Comparison of ENCODE assay signal across 1 cellular context in genomic region chr2:241073166-241074064, GRCh38.
TF ChIP-seq lines count a peak whose summit lies in the region.

No MANE protein-coding gene starts in this region.

TF ChIP-seq in HEK293, 187 proteins besides CTCF, POLR2A, EP300 and RAD21 (continued from another document):
- TF ChIP-seq, protein P1, sequence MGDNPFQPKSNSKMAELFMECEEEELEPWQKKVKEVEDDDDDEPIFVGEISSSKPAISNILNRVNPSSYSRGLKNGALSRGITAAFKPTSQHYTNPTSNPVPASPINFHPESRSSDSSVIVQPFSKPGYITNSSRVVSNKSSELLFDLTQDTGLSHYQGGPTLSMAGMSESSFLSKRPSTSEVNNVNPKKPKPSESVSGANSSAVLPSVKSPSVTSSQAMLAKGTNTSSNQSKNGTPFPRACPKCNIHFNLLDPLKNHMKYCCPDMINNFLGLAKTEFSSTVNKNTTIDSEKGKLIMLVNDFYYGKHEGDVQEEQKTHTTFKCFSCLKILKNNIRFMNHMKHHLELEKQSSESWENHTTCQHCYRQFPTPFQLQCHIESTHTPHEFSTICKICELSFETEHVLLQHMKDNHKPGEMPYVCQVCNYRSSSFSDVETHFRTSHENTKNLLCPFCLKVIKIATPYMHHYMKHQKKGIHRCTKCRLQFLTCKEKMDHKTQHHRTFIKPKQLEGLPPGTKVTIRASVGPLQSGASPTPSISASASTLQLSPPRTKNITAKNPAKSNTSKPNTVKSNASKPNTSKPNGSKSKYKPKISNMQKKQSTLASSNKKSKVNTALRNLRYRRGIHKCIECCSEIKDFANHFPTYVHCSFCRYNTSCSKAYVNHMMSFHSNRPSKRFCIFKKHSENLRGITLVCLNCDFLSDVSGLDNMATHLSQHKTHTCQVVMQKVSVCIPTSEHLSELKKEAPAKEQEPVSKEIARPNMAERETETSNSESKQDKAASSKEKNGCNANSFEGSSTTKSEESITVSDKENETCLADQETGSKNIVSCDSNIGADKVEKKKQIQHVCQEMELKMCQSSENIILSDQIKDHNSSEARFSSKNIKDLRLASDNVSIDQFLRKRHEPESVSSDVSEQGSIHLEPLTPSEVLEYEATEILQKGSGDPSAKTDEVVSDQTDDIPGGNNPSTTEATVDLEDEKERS (tag by site-specific recombination; IDR thresholded peaks at IDR 0.05) = no peak
- TF ChIP-seq, protein P2, sequence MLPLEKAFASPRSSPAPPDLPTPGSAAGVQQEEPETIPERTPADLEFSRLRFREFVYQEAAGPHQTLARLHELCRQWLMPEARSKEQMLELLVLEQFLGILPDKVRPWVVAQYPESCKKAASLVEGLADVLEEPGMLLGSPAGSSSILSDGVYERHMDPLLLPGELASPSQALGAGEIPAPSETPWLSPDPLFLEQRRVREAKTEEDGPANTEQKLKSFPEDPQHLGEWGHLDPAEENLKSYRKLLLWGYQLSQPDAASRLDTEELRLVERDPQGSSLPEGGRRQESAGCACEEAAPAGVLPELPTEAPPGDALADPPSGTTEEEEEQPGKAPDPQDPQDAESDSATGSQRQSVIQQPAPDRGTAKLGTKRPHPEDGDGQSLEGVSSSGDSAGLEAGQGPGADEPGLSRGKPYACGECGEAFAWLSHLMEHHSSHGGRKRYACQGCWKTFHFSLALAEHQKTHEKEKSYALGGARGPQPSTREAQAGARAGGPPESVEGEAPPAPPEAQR (tag by site-specific recombination; IDR thresholded peaks at IDR 0.05) = no peak
- TF ChIP-seq ZIC2 (tag by site-specific recombination; IDR thresholded peaks at IDR 0.05) = peak; percentile 24; the same call in 1 of the 2 replicates
- no peak for TF ChIP-seq ZNF776 (tag by site-specific recombination; IDR thresholded peaks at IDR 0.05; ENCODE audit: borderline replicate concordance)
- TF ChIP-seq, protein P3, sequence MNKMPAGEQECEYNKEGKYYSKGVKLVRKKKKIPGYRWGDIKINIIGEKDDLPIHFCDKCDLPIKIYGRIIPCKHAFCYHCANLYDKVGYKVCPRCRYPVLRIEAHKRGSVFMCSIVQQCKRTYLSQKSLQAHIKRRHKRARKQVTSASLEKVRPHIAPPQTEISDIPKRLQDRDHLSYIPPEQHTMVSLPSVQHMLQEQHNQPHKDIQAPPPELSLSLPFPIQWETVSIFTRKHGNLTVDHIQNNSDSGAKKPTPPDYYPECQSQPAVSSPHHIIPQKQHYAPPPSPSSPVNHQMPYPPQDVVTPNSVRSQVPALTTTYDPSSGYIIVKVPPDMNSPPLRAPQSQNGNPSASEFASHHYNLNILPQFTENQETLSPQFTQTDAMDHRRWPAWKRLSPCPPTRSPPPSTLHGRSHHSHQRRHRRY (tag by site-specific recombination; IDR thresholded peaks at IDR 0.05) = no peak
- TF ChIP-seq, protein P4, sequence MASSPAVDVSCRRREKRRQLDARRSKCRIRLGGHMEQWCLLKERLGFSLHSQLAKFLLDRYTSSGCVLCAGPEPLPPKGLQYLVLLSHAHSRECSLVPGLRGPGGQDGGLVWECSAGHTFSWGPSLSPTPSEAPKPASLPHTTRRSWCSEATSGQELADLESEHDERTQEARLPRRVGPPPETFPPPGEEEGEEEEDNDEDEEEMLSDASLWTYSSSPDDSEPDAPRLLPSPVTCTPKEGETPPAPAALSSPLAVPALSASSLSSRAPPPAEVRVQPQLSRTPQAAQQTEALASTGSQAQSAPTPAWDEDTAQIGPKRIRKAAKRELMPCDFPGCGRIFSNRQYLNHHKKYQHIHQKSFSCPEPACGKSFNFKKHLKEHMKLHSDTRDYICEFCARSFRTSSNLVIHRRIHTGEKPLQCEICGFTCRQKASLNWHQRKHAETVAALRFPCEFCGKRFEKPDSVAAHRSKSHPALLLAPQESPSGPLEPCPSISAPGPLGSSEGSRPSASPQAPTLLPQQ (tag by site-specific recombination; IDR thresholded peaks at IDR 0.05) = no peak
